In the genomic region with DNA sequence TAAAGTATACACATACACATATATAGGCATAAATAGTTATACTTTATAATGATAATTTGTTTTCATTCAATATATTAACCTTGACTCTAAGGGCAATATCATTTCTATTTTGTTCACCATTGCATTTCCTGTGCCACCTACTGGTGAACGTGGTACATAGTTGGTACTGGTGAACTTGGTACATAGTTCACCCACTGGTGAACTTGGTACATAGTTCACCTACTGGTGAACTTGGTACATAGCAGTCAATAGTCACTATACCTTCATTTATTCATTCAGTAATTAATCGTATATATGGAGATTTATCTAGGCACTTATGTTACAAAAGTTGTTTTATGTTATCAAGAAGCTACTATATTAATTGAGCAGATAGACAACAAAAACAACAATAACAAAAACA, we compare ENCODE assay signal across 11 cellular contexts.
DNase-seq lines count a peak whose midpoint lies in the region; ATAC-seq and TF ChIP-seq lines count a peak whose summit lies in the region.
"Had no signal": no experiment of that assay in that cellular context is flagged by ENCODE, and none has a peak within 500 bp of the region (broad histone marks: within the 10 kb centered on the region; RNA-seq: fewer than 3 reads in every experiment).

No MANE protein-coding gene starts in this region.

- H3K9me3 ChIP-seq in DOHH2 (ENCODE audit: control insufficient read depth, insufficient read depth, low read length): no peaks in the 10 kb centered on the region

- no peaks in the 10 kb centered on the region for H3K36me3 Mint-ChIP-seq in chondrocyte (ENCODE audit: low read depth)
- H3K36me3 Mint-ChIP-seq: activated naive CD4-positive, alpha-beta T cell treated with anti-CD3 and anti-CD28 coated beads, Interleukin-2, amount 50 U/mL, for 24 hours had no signal

- DNase-seq in Kasumi-1 (lab: John Stamatoyannopoulos, UW): peak; percentile 30 to 51
- DNase-seq in chondrocyte (ENCODE audit: low spot score): no peak
- DNase-seq in CD1c-positive myeloid dendritic cell (ENCODE audit: extremely low spot score): no peak
- no peak for DNase-seq in cerebellum (ENCODE audit: low spot score)
- no peak for DNase-seq in activated gamma-delta T cell treated with Interleukin-2 at 50 U/mL for 16 hours
- DNase-seq: NCI-H510A; stimulated activated CD4-positive, alpha-beta T cell treated with anti-CD3 and anti-CD28 coated beads, Interleukin-2, amount 100 ng/mL, for 48 hours had no signal

- H3K9me3 Mint-ChIP-seq in chondrocyte (ENCODE audit: low read depth): no peaks in the 10 kb centered on the region

- no peak overlapping the region for H3K27ac Mint-ChIP-seq in chondrocyte (ENCODE audit: unreplicated experiment)
- H3K27ac Mint-ChIP-seq: activated naive CD4-positive, alpha-beta T cell treated with anti-CD3 and anti-CD28 coated beads, Interleukin-2, amount 50 U/mL, for 24 hours had no signal

- no peaks in the 10 kb centered on the region for H3K4me1 Mint-ChIP-seq in chondrocyte (ENCODE audit: low read depth)
- H3K4me1 Mint-ChIP-seq: activated naive CD4-positive, alpha-beta T cell treated with anti-CD3 and anti-CD28 coated beads, Interleukin-2, amount 50 U/mL, for 24 hours had no signal

- no peak overlapping the region for H3K4me3 Mint-ChIP-seq in chondrocyte (ENCODE audit: unreplicated experiment)
- H3K4me3 Mint-ChIP-seq: activated naive CD4-positive, alpha-beta T cell treated with anti-CD3 and anti-CD28 coated beads, Interleukin-2, amount 50 U/mL, for 24 hours had no signal

- TF ChIP-seq CTCF in DOHH2 (IDR thresholded peaks at IDR 0.05; ENCODE audit: low read depth, low read length, poor library complexity, severe bottlenecking) (peak; percentile 53), chondrocyte (IDR thresholded peaks at IDR 0.05) (peak; percentile 67)

- no peaks in the 10 kb centered on the region for H3K36me3 ChIP-seq in DOHH2 (ENCODE audit: control insufficient read depth, low read length)

- H3K27me3 Mint-ChIP-seq in chondrocyte (ENCODE audit: low read depth): peaks cover 2% of the 10 kb centered on the region
- H3K27me3 Mint-ChIP-seq: activated naive CD4-positive, alpha-beta T cell treated with anti-CD3 and anti-CD28 coated beads, Interleukin-2, amount 50 U/mL, for 24 hours had no signal

- H3K27ac ChIP-seq in DOHH2 (ENCODE audit: low read depth, low read length): no peak overlapping the region

- no peak overlapping the region for H3K4me2 ChIP-seq in DOHH2 (ENCODE audit: low read length)

- H3K9me2 ChIP-seq in DOHH2 (replicated peaks; ENCODE audit: control insufficient read depth, low read length): no peaks in the 10 kb centered on the region

- H3K4me1 ChIP-seq in DOHH2 (ENCODE audit: control insufficient read depth, low read length): no peaks in the 10 kb centered on the region

- ATAC-seq in GM21737 (IDR thresholded peaks at IDR 0.05; ENCODE audit: unreplicated experiment): peak; percentile 84
- no peak for ATAC-seq in HG03439 (IDR thresholded peaks at IDR 0.05; ENCODE audit: unreplicated experiment)

- no peaks in the 10 kb centered on the region for H4K20me1 ChIP-seq in DOHH2 (ENCODE audit: control insufficient read depth, insufficient read depth, low read depth, low read length)

- H3K79me2 ChIP-seq in DOHH2 (ENCODE audit: control insufficient read depth, low read length): no peaks in the 10 kb centered on the region

- no peak overlapping the region for H3K4me3 ChIP-seq in DOHH2 (ENCODE audit: low read length)

- H3K27me3 ChIP-seq in DOHH2 (ENCODE audit: control insufficient read depth, low read length): no peaks in the 10 kb centered on the region

- no peaks in the 10 kb centered on the region for H3F3A ChIP-seq in DOHH2 (ENCODE audit: control insufficient read depth, insufficient read depth)

Comparison
In these comparisons a context has a peak if more than half of its experiments do, and no peak if none do; other contexts are left out.
1. DNase-seq: peak in Kasumi-1 (2 of 2); none in chondrocyte (single experiment), CD1c-positive myeloid dendritic cell (single experiment), cerebellum (single experiment) and activated gamma-delta T cell treated with Interleukin-2 at 50 U/mL for 16 hours (single experiment).